In genomic region chr13:34349091-34349722, GRCh38 we compare ENCODE assay signal across 11 cellular contexts.
DNase-seq lines count a peak whose midpoint lies in the region; ATAC-seq and TF ChIP-seq lines count a peak whose summit lies in the region.
"Had no signal": no experiment of that assay in that cellular context is flagged by ENCODE, and none has a peak within 500 bp of the region (broad histone marks: within the 10 kb centered on the region; RNA-seq: fewer than 3 reads in every experiment).

No MANE protein-coding gene starts in this region.

- peak; percentile 87 for DNase-seq in ELR (ENCODE audit: low read depth)
- no peak for DNase-seq in SK-N-SH
- peak; percentile 82 for DNase-seq in foreskin melanocyte
- peak; percentile 98 for DNase-seq in skeletal muscle cell (ENCODE audit: low read depth)
- DNase-seq in NCI-H82 treated with DMSO at 0.1 percent for 48 hours (lab: John Stamatoyannopoulos, UW; ENCODE audit: unreplicated experiment): no peak
- DNase-seq in WERI-Rb-1: no peak
- DNase-seq: activated naive CD8-positive, alpha-beta T cell treated with anti-CD3 and anti-CD28 coated beads for 36 hours; hypothalamus; stomach had no signal

- POLR2A ChIA-PET in SK-N-SH (lab: Yijun Ruan, JAX): no interaction called here

- TF ChIP-seq RAD21 in SK-N-SH (IDR thresholded peaks at IDR 0.05; ENCODE audit: low read length): no peak; the same call in 1 of the 2 replicates

- CTCF ChIA-PET in SK-N-SH (lab: Yijun Ruan, JAX): no interaction called here

- H3K4me3 ChIP-seq in SK-N-SH (ENCODE audit: low read depth in 2 of 2, low read length in 1 of 2) (no peak overlapping the region), skeletal muscle cell (ENCODE audit: low read depth, low read length) (no peak overlapping the region), WERI-Rb-1 (ENCODE audit: low read depth, low read length) (no peak overlapping the region)
- H3K4me3 ChIP-seq: stomach had no signal

- TF ChIP-seq EP300 in SK-N-SH (IDR thresholded peaks at IDR 0.05; ENCODE audit: borderline replicate concordance in 1 of 2, low read depth in 1 of 2, low read length in 1 of 2): peak; percentile 49 to 94; a peak in 3 of 4 replicates

- peaks cover 4 to 13% of the 10 kb centered on the region in 2 experiments; a peak in 2 of 4 replicates for H3K4me1 ChIP-seq in SK-N-SH (ENCODE audit: control insufficient read depth in 1 of 2, insufficient read depth in 2 of 2, low read depth in 1 of 2, low read length in 1 of 2)

- no peaks in the 10 kb centered on the region for H3K9me2 ChIP-seq in SK-N-SH

- ATAC-seq in HG03432 (IDR thresholded peaks at IDR 0.05; ENCODE audit: unreplicated experiment) (no peak), HG03196 (IDR thresholded peaks at IDR 0.05; ENCODE audit: unreplicated experiment) (no peak)

- H3K9ac ChIP-seq in SK-N-SH: no peak overlapping the region

- 90% methylated on average over 1 of the region's 1 CpG for WGBS in SK-N-SH (ENCODE audit: low lambda C conversion rate)

- H3K27ac ChIP-seq in SK-N-SH (ENCODE audit: low read depth in 2 of 2, low read length in 1 of 2): peak overlapping the region; percentile 64 to 76
- no peak overlapping the region for H3K27ac ChIP-seq in WERI-Rb-1

- TF ChIP-seq CTCF in SK-N-SH (IDR thresholded peaks at IDR 0.05) (no peak), WERI-Rb-1 (IDR thresholded peaks at IDR 0.05; ENCODE audit: low read depth, low read length) (no peak)

- H2AFZ ChIP-seq in SK-N-SH (ENCODE audit: low read depth): no peak overlapping the region

- no peaks in the 10 kb centered on the region for H3K36me3 ChIP-seq in SK-N-SH (replicated peaks in 1 of 2; ENCODE audit: control insufficient read depth in 1 of 2, insufficient read depth in 2 of 2, low read length in 1 of 2)
- no peaks in the 10 kb centered on the region for H3K36me3 ChIP-seq in WERI-Rb-1
- H3K36me3 ChIP-seq: stomach had no signal

- peak overlapping the region; percentile 39; the same call in 1 of the 2 replicates for H3K4me2 ChIP-seq in SK-N-SH

- H3F3A ChIP-seq in SK-N-SH (replicated peaks; ENCODE audit: insufficient read depth): peaks cover 14% of the 10 kb centered on the region

- no peaks in the 10 kb centered on the region for H3K27me3 ChIP-seq in SK-N-SH (ENCODE audit: insufficient read depth)
- H3K27me3 ChIP-seq in WERI-Rb-1 (ENCODE audit: insufficient read depth, low read depth, severe bottlenecking): no peaks in the 10 kb centered on the region
- H3K27me3 ChIP-seq: stomach had no signal

- H3K79me2 ChIP-seq in SK-N-SH (ENCODE audit: insufficient read depth): no peaks in the 10 kb centered on the region

- H3K9me3 ChIP-seq in SK-N-SH (no peaks in the 10 kb centered on the region), WERI-Rb-1 (ENCODE audit: severe bottlenecking) (no peaks in the 10 kb centered on the region)
- H3K9me3 ChIP-seq: stomach had no signal

- no peaks in the 10 kb centered on the region for H4K20me1 ChIP-seq in SK-N-SH (ENCODE audit: insufficient read depth)

TF ChIP-seq in SK-N-SH, 30 proteins besides CTCF, POLR2A, EP300 and RAD21 (continues in another document):
- TF ChIP-seq YY1 (IDR thresholded peaks at IDR 0.05; ENCODE audit: low read depth) (no peak; the same call in 1 of the 2 replicates), MEF2A (IDR thresholded peaks at IDR 0.05; ENCODE audit: borderline replicate concordance, low read depth) (peak; percentile 43; the same call in 1 of the 2 replicates), FOXM1 (IDR thresholded peaks at IDR 0.05; ENCODE audit: low read depth) (peak; percentile 67; the same call in 1 of the 2 replicates), RXRA (IDR thresholded peaks at IDR 0.05; ENCODE audit: borderline replicate concordance, low read depth) (peak; percentile 63), POLR2AphosphoS5 (IDR thresholded peaks at IDR 0.05; ENCODE audit: low read depth, low read length) (peak; percentile 69; the same call in 1 of the 2 replicates), TEAD4 (IDR thresholded peaks at IDR 0.05; ENCODE audit: borderline replicate concordance, insufficient read depth) (peak; percentile 96), JUND (IDR thresholded peaks at IDR 0.05) (peak; percentile 93), PBX3 (IDR thresholded peaks at IDR 0.05) (peak; percentile 92), NRF1 (IDR thresholded peaks at IDR 0.05; ENCODE audit: low read depth, low read length) (no peak), ZBTB33 (IDR thresholded peaks at IDR 0.05; ENCODE audit: borderline replicate concordance, low read depth) (peak; percentile 73; the same call in 1 of the 2 replicates), RCOR1 (IDR thresholded peaks at IDR 0.05; ENCODE audit: low read length) (no peak), USF2 (IDR thresholded peaks at IDR 0.05; ENCODE audit: borderline replicate concordance, low read depth, low read length) (no peak), SMC3 (IDR thresholded peaks at IDR 0.05; ENCODE audit: low read depth, low read length) (no peak), FOXJ3 (CRISPR knock-in tag; IDR thresholded peaks at IDR 0.05) (no peak), GABPA (IDR thresholded peaks at IDR 0.05; ENCODE audit: low read depth) (no peak), ELF1 (IDR thresholded peaks at IDR 0.05) (no peak), TCF12 (IDR thresholded peaks at IDR 0.05) (peak; percentile 98), MXI1 (IDR thresholded peaks at IDR 0.05; ENCODE audit: low read depth, low read length) (no peak), NFIC (IDR thresholded peaks at IDR 0.05; ENCODE audit: borderline replicate concordance) (peak; percentile 97), IRF3 (IDR thresholded peaks at IDR 0.05; ENCODE audit: low read depth, low read length) (no peak), RFX5 (IDR thresholded peaks at IDR 0.05; ENCODE audit: low read length) (no peak), CHD2 (IDR thresholded peaks at IDR 0.05; ENCODE audit: low read length, partially characterized antibody) (no peak), TAF1 (IDR thresholded peaks at IDR 0.05; ENCODE audit: borderline replicate concordance, low read depth, low read length) (no peak), EZH2phosphoT487 (IDR thresholded peaks at IDR 0.05; ENCODE audit: borderline replicate concordance, low read depth) (no peak), GATA2 (CRISPR knock-in tag; IDR thresholded peaks at IDR 0.05) (no peak), SIN3A (IDR thresholded peaks at IDR 0.05; ENCODE audit: borderline replicate concordance, low read depth, low read length) (no peak), USF1 (IDR thresholded peaks at IDR 0.05; ENCODE audit: borderline replicate concordance, low read depth) (no peak), MAX (IDR thresholded peaks at IDR 0.05; ENCODE audit: low read depth) (peak; percentile 79; the same call in 1 of the 2 replicates)

Comparison
In these comparisons a context has a peak if more than half of its experiments do, and no peak if none do; other contexts are left out.
1. DNase-seq: peak in ELR (single experiment), foreskin melanocyte (single experiment) and skeletal muscle cell (single experiment); none in SK-N-SH (single experiment), NCI-H82 treated with DMSO at 0.1 percent for 48 hours (single experiment) and WERI-Rb-1 (single experiment).